1 cellular context compared by ENCODE assay signal in genomic region chr10:80532571-80532970, GRCh38.
TF ChIP-seq lines count a peak whose summit lies in the region.

No MANE protein-coding gene starts in this region.

TF ChIP-seq in A549, 52 proteins besides CTCF, POLR2A, EP300 and RAD21:
- TF ChIP-seq ZSCAN20 (CRISPR knock-in tag; IDR thresholded peaks at IDR 0.05) = no peak
- TF ChIP-seq HOXB5 (CRISPR knock-in tag; IDR thresholded peaks at IDR 0.05) = no peak
- TF ChIP-seq FOSL2 (IDR thresholded peaks at IDR 0.05) = no peak
- no peak for TF ChIP-seq FOSL2 (CRISPR knock-in tag; IDR thresholded peaks at IDR 0.05)
- TF ChIP-seq USF2 (IDR thresholded peaks at IDR 0.05) = no peak
- TF ChIP-seq E2F6 (IDR thresholded peaks at IDR 0.05; ENCODE audit: borderline replicate concordance, low read depth) = no peak
- TF ChIP-seq KDM1A (IDR thresholded peaks at IDR 0.05; ENCODE audit: low read depth) = no peak
- TF ChIP-seq MAFK (IDR thresholded peaks at IDR 0.05; ENCODE audit: partially characterized antibody) = no peak
- TF ChIP-seq NFE2L2 (conservative IDR thresholded peaks at IDR 0.05; ENCODE audit: low read length) = no peak
